Comparison of ENCODE assay signal across 8 cellular contexts in genomic region chr7:28853834-28854749, GRCh38.
DNase-seq lines count a peak whose midpoint lies in the region; ATAC-seq and TF ChIP-seq lines count a peak whose summit lies in the region.

No MANE protein-coding gene starts in this region.

- POLR2A ChIA-PET in activated CD4-positive, alpha-beta memory T cell treated with anti-CD3 and anti-CD28 coated beads for 36 hours (lab: Charles Lee): no interaction called here

- H3K23ac ChIP-seq in mesendoderm (ENCODE audit: low read length): no peak overlapping the region

- no peak overlapping the region for H3K27ac ChIP-seq in effector memory CD4-positive, alpha-beta T cell (ENCODE audit: insufficient read depth, low read length, poor library complexity, severe bottlenecking)
- H3K27ac ChIP-seq in mesendoderm (ENCODE audit: low read depth, low read length): no peak overlapping the region

- no CpG with 5 or more reads among the region's 63 CpGs for WGBS in mesendoderm (ENCODE audit: extremely low coverage, insufficient coverage, low lambda C conversion rate)

- DNase-seq in BE2C: peak; percentile 86
- DNase-seq in NCI-H526 treated with DMSO at 0.1 percent for 48 hours (lab: John Stamatoyannopoulos, UW): peak; percentile 66
- peak; percentile 77 for DNase-seq in activated CD4-positive, alpha-beta memory T cell treated with anti-CD3 and anti-CD28 coated beads for 36 hours
- DNase-seq in effector memory CD4-positive, alpha-beta T cell: peak in 1 of 3 donors; percentile 14
- DNase-seq in mesendoderm: peak; percentile 86
- DNase-seq in stimulated activated CD8-positive, alpha-beta memory T cell treated with anti-CD3 and anti-CD28 coated beads, Interleukin-12 subunit alpha, Interleukin-12 subunit beta, amount 100 ng/mL, for 24 hours (ENCODE audit: extremely low read depth): peak; percentile 20

- H4K8ac ChIP-seq in mesendoderm (ENCODE audit: low read depth, low read length): no peak overlapping the region

- intact Hi-C loops in activated CD4-positive, alpha-beta memory T cell treated with anti-CD3 and anti-CD28 coated beads for 36 hours (cut with micrococcal nuclease): loop anchor here (1.0 to 5.0 kb wide), 2 partner anchors 465 to 557 kb away; no protein-coding TSS in a partner anchor

- H2AK5ac ChIP-seq in mesendoderm (ENCODE audit: low read length): no peak overlapping the region

- H4K5ac ChIP-seq in mesendoderm (ENCODE audit: low read length): no peak overlapping the region

- peaks cover 49% of the 10 kb centered on the region for H3K27me3 Mint-ChIP-seq in activated CD4-positive, alpha-beta memory T cell treated with anti-CD3 and anti-CD28 coated beads for 36 hours

- H2BK5ac ChIP-seq in mesendoderm (ENCODE audit: low read length): no peak overlapping the region

- no peaks in the 10 kb centered on the region for H3K9me3 ChIP-seq in BE2C
- H3K9me3 ChIP-seq in effector memory CD4-positive, alpha-beta T cell (ENCODE audit: control insufficient read depth, low read length): no peaks in the 10 kb centered on the region

- no peaks in the 10 kb centered on the region for H3K9me3 Mint-ChIP-seq in activated CD4-positive, alpha-beta memory T cell treated with anti-CD3 and anti-CD28 coated beads for 36 hours

- no peak overlapping the region for H2BK15ac ChIP-seq in mesendoderm (replicated peaks; ENCODE audit: low read depth)

- peaks cover 17% of the 10 kb centered on the region for H3K27me3 ChIP-seq in BE2C
- peaks cover 12% of the 10 kb centered on the region for H3K27me3 ChIP-seq in effector memory CD4-positive, alpha-beta T cell (replicated peaks; ENCODE audit: control insufficient read depth, insufficient read depth, low read length, poor library complexity, severe bottlenecking)
- H3K27me3 ChIP-seq in mesendoderm (ENCODE audit: insufficient read depth, low read length, poor library complexity): peaks cover 2% of the 10 kb centered on the region

- no peak overlapping the region for H2BK120ac ChIP-seq in mesendoderm (ENCODE audit: low read depth, low read length)

- no peaks in the 10 kb centered on the region for H3K79me1 ChIP-seq in mesendoderm (ENCODE audit: low read length)

- H3K4me1 Mint-ChIP-seq in activated CD4-positive, alpha-beta memory T cell treated with anti-CD3 and anti-CD28 coated beads for 36 hours (ENCODE audit: low read depth): peaks cover 7% of the 10 kb centered on the region

- H3K4me2 ChIP-seq in mesendoderm (ENCODE audit: low read length): peak overlapping the region; percentile 97

- H3K56ac ChIP-seq in mesendoderm (ENCODE audit: low read length): peak overlapping the region; percentile 68

- H3K36me3 ChIP-seq in BE2C (no peaks in the 10 kb centered on the region), mesendoderm (ENCODE audit: control insufficient read depth, insufficient read depth, low read length) (no peaks in the 10 kb centered on the region)
- no peaks in the 10 kb centered on the region for H3K36me3 ChIP-seq in effector memory CD4-positive, alpha-beta T cell (ENCODE audit: control insufficient read depth, insufficient read depth, low read length)

- peak overlapping the region; percentile 29 for H3K4me3 Mint-ChIP-seq in activated CD4-positive, alpha-beta memory T cell treated with anti-CD3 and anti-CD28 coated beads for 36 hours

- ATAC-seq in GM19043 (IDR thresholded peaks at IDR 0.05; ENCODE audit: low read depth, unreplicated experiment): peak; percentile 96
- ATAC-seq in HG03354 (IDR thresholded peaks at IDR 0.05; ENCODE audit: poor library complexity, severe bottlenecking, unreplicated experiment): peak; percentile 99

- CTCF ChIA-PET in activated CD4-positive, alpha-beta memory T cell treated with anti-CD3 and anti-CD28 coated beads for 36 hours (lab: Charles Lee): interaction anchor here (0.6 to 1.3 kb wide), 5 partner anchors 19 to 556 kb away, joined by 3 to 4 read pairs (median 3); no protein-coding TSS in a partner anchor

- H3K4ac ChIP-seq in mesendoderm (ENCODE audit: low read depth, low read length): no peak overlapping the region

- no peaks in the 10 kb centered on the region for H3K79me2 ChIP-seq in mesendoderm (ENCODE audit: control insufficient read depth, insufficient read depth, low read length)

- TF ChIP-seq CTCF in BE2C (IDR thresholded peaks at IDR 0.05; ENCODE audit: low read depth, low read length): peak; percentile 86

- H3K4me1 ChIP-seq in BE2C (no peaks in the 10 kb centered on the region; the same call in 1 of the 2 replicates), mesendoderm (ENCODE audit: control insufficient read depth, low read depth, low read length) (no peaks in the 10 kb centered on the region)
- H3K4me1 ChIP-seq in effector memory CD4-positive, alpha-beta T cell (ENCODE audit: control insufficient read depth, insufficient read depth, low read length, poor library complexity, severe bottlenecking): peaks cover 8% of the 10 kb centered on the region

- H3K18ac ChIP-seq in mesendoderm (ENCODE audit: low read length): no peak overlapping the region

- H3K9ac ChIP-seq in mesendoderm (ENCODE audit: low read length): peak overlapping the region; percentile 33

- H3K36me3 Mint-ChIP-seq in activated CD4-positive, alpha-beta memory T cell treated with anti-CD3 and anti-CD28 coated beads for 36 hours: no peaks in the 10 kb centered on the region

- H3K27ac Mint-ChIP-seq in activated CD4-positive, alpha-beta memory T cell treated with anti-CD3 and anti-CD28 coated beads for 36 hours: no peak overlapping the region

- peak overlapping the region; percentile 63 for H3K4me3 ChIP-seq in BE2C (ENCODE audit: low read depth, low read length)
- H3K4me3 ChIP-seq in effector memory CD4-positive, alpha-beta T cell (ENCODE audit: insufficient read depth, low read depth, low read length, poor library complexity, severe bottlenecking): peak overlapping the region; percentile 40
- H3K4me3 ChIP-seq in mesendoderm (ENCODE audit: low read length): peak overlapping the region; percentile 48
